ENCODE assay signal across 24 cellular contexts in genomic region chr3:142892714-142893113, GRCh38. TPM values are rescaled to one million over a fixed set of nuclear protein-coding genes. Genes with fewer than 3 reads are reported as not detected.
"Had no signal": no experiment of that assay in that cellular context is flagged by ENCODE, and none has a peak within 500 bp of the region (broad histone marks: within the 10 kb centered on the region; RNA-seq: fewer than 3 reads in every experiment).

No MANE protein-coding gene starts in this region.

- FAIRE-seq: colon, RCC 7860 had no signal

- H3K4me3 Mint-ChIP-seq: activated CD4-positive, alpha-beta memory T cell treated with anti-CD3 and anti-CD28 coated beads for 36 hours; activated CD4-positive, alpha-beta T cell treated with anti-CD3 and anti-CD28 coated beads, Interleukin-2, amount 10 ng/mL, durations not matched to agents 7 days and 5 days; activated naive CD4-positive, alpha-beta T cell treated with anti-CD3 and anti-CD28 coated beads for 36 hours; activated naive CD8-positive, alpha-beta T cell treated with anti-CD3 and anti-CD28 coated beads, Interleukin-2, amount 10 ng/mL, durations not matched to agents 7 days and 5 days; activated T-cell treated with anti-CD3 and anti-CD28 coated beads, Interleukin-2, amount 50 U/mL, for 4 hours; T-cell had no signal

- DNase-seq: activated CD4-positive, alpha-beta memory T cell treated with anti-CD3 and anti-CD28 coated beads for 36 hours; activated CD4-positive, alpha-beta T cell treated with anti-CD3 and anti-CD28 coated beads, Interleukin-2, amount 10 ng/mL, durations not matched to agents 7 days and 5 days; activated CD4-positive, CD25-positive, alpha-beta regulatory T cell; activated CD8-positive, alpha-beta memory T cell treated with anti-CD3 and anti-CD28 coated beads for 24 hours; activated gamma-delta T cell; activated naive CD4-positive, alpha-beta T cell treated with anti-CD3 and anti-CD28 coated beads for 36 hours; activated naive CD8-positive, alpha-beta T cell treated with anti-CD3 and anti-CD28 coated beads, Interleukin-2, amount 10 ng/mL, durations not matched to agents 7 days and 5 days; activated T-cell treated with anti-CD3 and anti-CD28 coated beads, Interleukin-2, amount 50 U/mL, for 4 hours; adrenal gland; anterior cingulate cortex; cerebellar nuclear complex; NCI-H1048; NCI-H146; NCI-H187 treated with DMSO at 0.1 percent for 48 hours; NCI-H2081 treated with DMSO at 0.1 percent for 48 hours; NCI-H446; NCI-H524; PC-3; SHP77; T-cell; T-helper 2 cell had no signal

- H3K4me3 ChIP-seq: adrenal gland had no signal

- H3K36me3 ChIP-seq: adrenal gland had no signal

- H3K27ac ChIP-seq: adrenal gland, VCaP had no signal

- H3K9me3 Mint-ChIP-seq: activated CD4-positive, alpha-beta memory T cell treated with anti-CD3 and anti-CD28 coated beads for 36 hours; activated CD4-positive, alpha-beta T cell treated with anti-CD3 and anti-CD28 coated beads, Interleukin-2, amount 10 ng/mL, durations not matched to agents 7 days and 5 days; activated naive CD4-positive, alpha-beta T cell treated with anti-CD3 and anti-CD28 coated beads for 36 hours; activated T-cell treated with anti-CD3 and anti-CD28 coated beads, Interleukin-2, amount 50 U/mL, for 4 hours; T-cell had no signal

- H3K36me3 Mint-ChIP-seq: activated CD4-positive, alpha-beta memory T cell treated with anti-CD3 and anti-CD28 coated beads for 36 hours; activated naive CD8-positive, alpha-beta T cell treated with anti-CD3 and anti-CD28 coated beads, Interleukin-2, amount 10 ng/mL, durations not matched to agents 7 days and 5 days; T-cell had no signal

- H3K9me3 ChIP-seq: adrenal gland had no signal

- H3K27ac Mint-ChIP-seq: activated CD4-positive, alpha-beta memory T cell treated with anti-CD3 and anti-CD28 coated beads for 36 hours; activated CD4-positive, alpha-beta T cell treated with anti-CD3 and anti-CD28 coated beads, Interleukin-2, amount 10 ng/mL, durations not matched to agents 7 days and 5 days; activated naive CD4-positive, alpha-beta T cell treated with anti-CD3 and anti-CD28 coated beads for 36 hours; activated naive CD8-positive, alpha-beta T cell treated with anti-CD3 and anti-CD28 coated beads, Interleukin-2, amount 10 ng/mL, durations not matched to agents 7 days and 5 days; T-cell had no signal

- ATAC-seq: activated T-cell treated with anti-CD3 and anti-CD28 coated beads, Interleukin-2, amount 50 U/mL, for 4 hours; PC-3; T-cell had no signal

RNA-seq across cellular contexts. Expression of gene PCOLCE2, which starts 3.8 kb away (rescaled TPM):
- total RNA-seq: activated CD4-positive, alpha-beta T cell treated with anti-CD3 and anti-CD28 coated beads, Interleukin-2, amount 10 ng/mL, durations not matched to agents 7 days and 5 days; activated naive CD8-positive, alpha-beta T cell treated with anti-CD3 and anti-CD28 coated beads, Interleukin-2, amount 10 ng/mL, durations not matched to agents 7 days and 5 days; T-cell had no signal
